In the genomic region with DNA sequence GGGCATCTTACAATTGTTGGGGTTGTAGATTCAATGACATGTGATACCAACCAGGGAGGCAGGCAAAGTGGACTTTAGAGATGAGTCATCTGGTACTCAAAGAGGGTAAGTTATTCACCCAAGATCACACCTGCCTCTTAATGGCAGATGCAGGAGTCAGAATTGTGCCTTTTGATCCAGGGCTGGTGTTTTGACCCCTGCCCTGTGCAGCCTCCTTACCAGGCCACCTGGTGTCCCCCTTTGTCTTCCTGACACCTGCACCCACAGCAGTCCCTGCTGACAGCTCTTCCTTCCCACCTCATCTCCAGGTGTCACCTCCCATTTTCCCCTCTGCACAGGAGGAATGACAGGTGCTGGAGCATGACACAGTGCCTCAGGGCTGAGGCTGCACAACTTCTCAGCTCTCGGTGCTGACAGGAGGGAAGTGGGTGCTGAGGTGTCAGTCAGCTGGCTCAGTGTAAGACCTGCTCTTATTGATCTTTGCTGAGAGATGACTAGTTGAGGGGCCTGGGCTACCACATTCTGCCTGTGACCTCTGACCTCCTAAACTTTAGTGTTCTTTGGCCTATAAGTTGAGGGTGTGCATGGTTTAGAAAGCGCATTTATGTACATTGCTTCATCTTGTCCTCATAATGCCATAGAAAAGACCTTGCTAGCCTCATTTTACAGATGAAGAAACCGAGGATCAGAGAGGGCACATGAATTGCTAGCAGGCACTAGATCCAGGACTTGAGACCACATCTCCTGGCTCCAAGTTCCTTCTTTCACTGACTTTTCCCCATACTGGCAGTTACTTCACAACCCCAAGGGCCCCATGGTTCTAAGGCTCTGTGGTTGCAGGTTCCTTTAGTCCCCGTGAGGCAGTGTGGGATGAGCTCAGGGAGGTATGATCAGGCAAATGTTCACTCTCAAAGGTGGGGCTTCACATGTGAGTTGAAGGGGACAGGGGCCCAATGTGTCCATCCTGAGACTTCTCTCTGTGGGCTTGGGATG, we compare ENCODE assay signal across 12 cellular contexts. TPM values are rescaled to one million over a fixed set of nuclear protein-coding genes. Genes with fewer than 3 reads are reported as not detected.
DNase-seq lines count a peak whose midpoint lies in the region; ATAC-seq and TF ChIP-seq lines count a peak whose summit lies in the region.
"Had no signal": no experiment of that assay in that cellular context is flagged by ENCODE, and none has a peak within 500 bp of the region (broad histone marks: within the 10 kb centered on the region; RNA-seq: fewer than 3 reads in every experiment).

No MANE protein-coding gene starts in this region.

- no peak overlapping the region for H2AK5ac ChIP-seq in H9 (ENCODE audit: insufficient read length, low read length)

- H2BK20ac ChIP-seq in H9 (ENCODE audit: low read depth, low read length, poor library complexity, severe bottlenecking), result no peak overlapping the region

- no peaks in the 10 kb centered on the region for H3K79me1 ChIP-seq in H9 (ENCODE audit: insufficient read depth, low read depth, low read length, poor library complexity, severe bottlenecking)

- H2BK5ac ChIP-seq in H9 (ENCODE audit: insufficient read length, low read length), result no peak overlapping the region

- H3K9me3 ChIP-seq in H9 (ENCODE audit: control insufficient read depth, low read depth, low read length) (no peaks in the 10 kb centered on the region), adrenal gland (replicated peaks in 1 of 3) (no peaks in the 10 kb centered on the region)

- H3K56ac ChIP-seq in H9 (ENCODE audit: insufficient read length, low read depth, low read length), result no peak overlapping the region

- no peaks in the 10 kb centered on the region for H3K23me2 ChIP-seq in H9 (ENCODE audit: insufficient read length, low read depth, low read length, poor library complexity, severe bottlenecking)

- H3K27me3 ChIP-seq in H9 (ENCODE audit: insufficient read depth, low read length) (no peaks in the 10 kb centered on the region), adrenal gland (no peaks in the 10 kb centered on the region)
- H3K27me3 ChIP-seq: dorsolateral prefrontal cortex had no signal

- H4K20me1 ChIP-seq in H9 (ENCODE audit: control insufficient read depth, insufficient read depth, insufficient read length), result no peaks in the 10 kb centered on the region

- H3K14ac ChIP-seq in H9 (ENCODE audit: insufficient read depth, low read length), result no peak overlapping the region

- H4K8ac ChIP-seq in H9 (replicated peaks; ENCODE audit: insufficient read length, low read depth, low read length), result no peak overlapping the region

- no peak overlapping the region for H3K4me3 Mint-ChIP-seq in H9
- H3K4me3 Mint-ChIP-seq: natural killer cell treated with Interleukin-12 subunit alpha and Interleukin-12 subunit beta and Interleukin-15 and Interleukin-18, amount 100 ng/mL, for 72 hours; stimulated activated naive CD8-positive, alpha-beta T cell treated with anti-CD3 and anti-CD28 coated beads, Interleukin-15, Interleukin-2, amounts not matched to agents 100 ng/mL and 50 ng/mL, for 24 hours; T-helper 1 cell treated with Interleukin-12 subunit alpha and Interleukin-12 subunit beta and Interleukin-4 antibody, amounts not matched to agents 30 μg/mL and 1 μg/mL, for 36 hours had no signal

- no peak overlapping the region for H3K23ac ChIP-seq in H9 (ENCODE audit: insufficient read length, low read depth, low read length)

- H3K27ac ChIP-seq in RWPE1 (no peak overlapping the region), H9 (ENCODE audit: insufficient read length, low read depth, low read length) (no peak overlapping the region), adrenal gland (no peak overlapping the region)

- H3K9ac ChIP-seq in H9 (ENCODE audit: extremely low read depth, insufficient read length, low read length), result no peak overlapping the region

- no peak overlapping the region for H3K4me3 ChIP-seq in adrenal gland
- H3K4me3 ChIP-seq: dorsolateral prefrontal cortex had no signal

- no peaks in the 10 kb centered on the region for H3K9me3 Mint-ChIP-seq in H9
- H3K9me3 Mint-ChIP-seq: natural killer cell treated with Interleukin-12 subunit alpha and Interleukin-12 subunit beta and Interleukin-15 and Interleukin-18, amount 100 ng/mL, for 72 hours; stimulated activated naive CD8-positive, alpha-beta T cell treated with anti-CD3 and anti-CD28 coated beads, Interleukin-15, Interleukin-2, amounts not matched to agents 100 ng/mL and 50 ng/mL, for 24 hours; T-helper 1 cell treated with Interleukin-12 subunit alpha and Interleukin-12 subunit beta and Interleukin-4 antibody, amounts not matched to agents 30 μg/mL and 1 μg/mL, for 36 hours had no signal

- H3K4ac ChIP-seq in H9 (ENCODE audit: low read depth, low read length), result no peak overlapping the region

- no CpG with 5 or more reads among the region's 4 CpGs for WGBS in H9 (ENCODE audit: extremely low coverage, insufficient read length, low lambda C conversion rate)
- 78 to 84% (median 80%) methylated on average over 4 of the region's 4 CpGs for WGBS in adrenal gland, 4 donors

- no peak overlapping the region for H2BK12ac ChIP-seq in H9 (ENCODE audit: insufficient read length, low read depth, low read length)

- CTCF ChIA-PET in RWPE1 (lab: Yijun Ruan, JAX), result no interaction called here

- POLR2A ChIA-PET in RWPE1 (lab: Yijun Ruan, JAX; ENCODE audit: low non-redundant PET), result no interaction called here

- ATAC-seq in GM21360 (IDR thresholded peaks at IDR 0.05; ENCODE audit: unreplicated experiment) (peak; percentile 69), HG03442 (IDR thresholded peaks at IDR 0.05; ENCODE audit: unreplicated experiment) (peak; percentile 70)

- no peaks in the 10 kb centered on the region for H3K79me2 ChIP-seq in H9 (ENCODE audit: insufficient read depth, low read length)

- H4K5ac ChIP-seq in H9 (ENCODE audit: insufficient read length, low read depth, low read length), result no peak overlapping the region

- no peak overlapping the region for H3K4me2 ChIP-seq in H9 (ENCODE audit: insufficient read depth, insufficient read length, low read length)

- H3K27ac Mint-ChIP-seq in H9, result no peak overlapping the region; a peak in 1 of 7 replicates
- H3K27ac Mint-ChIP-seq: natural killer cell treated with Interleukin-12 subunit alpha and Interleukin-12 subunit beta and Interleukin-15 and Interleukin-18, amount 100 ng/mL, for 72 hours; stimulated activated naive CD8-positive, alpha-beta T cell treated with anti-CD3 and anti-CD28 coated beads, Interleukin-15, Interleukin-2, amounts not matched to agents 100 ng/mL and 50 ng/mL, for 24 hours; T-helper 1 cell treated with Interleukin-12 subunit alpha and Interleukin-12 subunit beta and Interleukin-4 antibody, amounts not matched to agents 30 μg/mL and 1 μg/mL, for 36 hours had no signal

- no peak overlapping the region for H2BK120ac ChIP-seq in H9 (ENCODE audit: low read depth, low read length, poor library complexity, severe bottlenecking)

- peaks cover 5% of the 10 kb centered on the region for H3K27me3 Mint-ChIP-seq in H9 (ENCODE audit: low read depth)

- no peaks in the 10 kb centered on the region for H3K36me3 ChIP-seq in adrenal gland (replicated peaks in 1 of 2)

- peaks cover 17 to 19% of the 10 kb centered on the region in 2 experiments for H3K4me1 Mint-ChIP-seq in H9

- no peak overlapping the region for H3T11ph ChIP-seq in H9 (ENCODE audit: low read length)

- H2AFZ ChIP-seq in H9 (ENCODE audit: low read length), result no peak overlapping the region

- H3K18ac ChIP-seq in H9 (ENCODE audit: insufficient read length, low read depth, low read length), result no peak overlapping the region

- H3K4me1 ChIP-seq in H9 (ENCODE audit: insufficient read depth, low read length), result no peaks in the 10 kb centered on the region
- H3K4me1 ChIP-seq in adrenal gland (replicated peaks in 1 of 2), result no peaks in the 10 kb centered on the region

- TF ChIP-seq CTCF in GM12872 (IDR thresholded peaks at IDR 0.05; ENCODE audit: insufficient read depth, low read depth, low read length), result peak; percentile 38; the same call in 2 of the 3 replicates
- no peak for TF ChIP-seq CTCF in RWPE1 (conservative IDR thresholded peaks at IDR 0.05; ENCODE audit: low read depth)
- no peak; the same call in 2 of the 3 replicates for TF ChIP-seq CTCF in H9 (conservative IDR thresholded peaks at IDR 0.05)
- TF ChIP-seq CTCF in adrenal gland (IDR thresholded peaks at IDR 0.05), result no peak

- no peaks in the 10 kb centered on the region for H3K36me3 Mint-ChIP-seq in H9 (ENCODE audit: insufficient read depth in 1 of 3, low read depth in 3 of 3)
- H3K36me3 Mint-ChIP-seq: natural killer cell treated with Interleukin-12 subunit alpha and Interleukin-12 subunit beta and Interleukin-15 and Interleukin-18, amount 100 ng/mL, for 72 hours had no signal

- H2BK15ac ChIP-seq in H9 (ENCODE audit: low read depth, low read length), result no peak overlapping the region

- peak; percentile 86 for DNase-seq in SKM-1 (lab: John Stamatoyannopoulos, UW; ENCODE audit: unreplicated experiment)
- DNase-seq in RWPE1 (ENCODE audit: low spot score), result no peak
- no peak for DNase-seq in medulla oblongata (ENCODE audit: extremely low spot score)
- no peak for DNase-seq in H9
- no peak for DNase-seq in adrenal gland
- DNase-seq: dorsolateral prefrontal cortex had no signal

- TF ChIP-seq POLR2A in adrenal gland (IDR thresholded peaks at IDR 0.05), result no peak

- no peak overlapping the region for H4K91ac ChIP-seq in H9 (ENCODE audit: insufficient read length, low read depth, low read length)

- intact Hi-C loops in adrenal gland (cut with DNase I), result no loop called here

RNA-seq across cellular contexts. Expression of a gene that starts 31.3 kb away (rescaled TPM):
- total RNA-seq in H9 (2021), result 0.46 and 0.55 TPM in 2 replicates
- total RNA-seq in adrenal gland, result 1 to 10 TPM in 3 of 8 donors, under 1 TPM in 2, not detected in 3; 0.08 to 3.2 (median 1.6) TPM
- 1 to 10 TPM in 2 of 3 donors, under 1 TPM in 1; 0.34 to 2.7 (median 1.3) TPM for polyA plus RNA-seq in adrenal gland
